In genomic region chr16:89489040-89489721, GRCh38 we compare ENCODE assay signal across 8 cellular contexts. TPM values are rescaled to one million over a fixed set of nuclear protein-coding genes. Genes with fewer than 3 reads are reported as not detected.
A peak's percentile ranks its signal among the peaks of the same experiment; 100 is the strongest.
DNase-seq lines count a peak whose midpoint lies in the region; ATAC-seq and TF ChIP-seq lines count a peak whose summit lies in the region.

No MANE protein-coding gene starts in this region.

- intact Hi-C loops in head of caudate nucleus (cut with DNase I) = no loop called here

- no peaks in the 10 kb centered on the region for H3K27me3 ChIP-seq in thoracic aorta (replicated peaks; ENCODE audit: insufficient read depth)

- TF ChIP-seq CTCF in osteocyte (IDR thresholded peaks at IDR 0.05) = peak; percentile 18
- TF ChIP-seq CTCF in thoracic aorta (IDR thresholded peaks at IDR 0.05) = peak; percentile 56

- peak overlapping the region; percentile 89 to 92 for H3K27ac ChIP-seq in thoracic aorta

- no peaks in the 10 kb centered on the region for H3K9me3 Mint-ChIP-seq in activated naive CD8-positive, alpha-beta T cell (ENCODE audit: low read depth)
- no peaks in the 10 kb centered on the region for H3K9me3 Mint-ChIP-seq in osteocyte (ENCODE audit: unreplicated experiment)

- H3K27me3 Mint-ChIP-seq in activated naive CD8-positive, alpha-beta T cell = no peaks in the 10 kb centered on the region
- H3K27me3 Mint-ChIP-seq in osteocyte (ENCODE audit: unreplicated experiment) = no peaks in the 10 kb centered on the region

- in situ Hi-C loops in KBM-7 (cut with MboI; ENCODE audit: low pct_unique_long_range_greater_than_20kb, low sequenced_read_pairs) = no loop called here

- peak; percentile 16 for ATAC-seq in SK-N-SH treated with all-trans-retinoic acid at 6 μM for 48 hours
- ATAC-seq in thoracic aorta (ENCODE audit: insufficient number of reproducible peaks, low FRiP score, low read depth) = peak; percentile 29

- peaks cover 5% of the 10 kb centered on the region for H3K36me3 Mint-ChIP-seq in activated naive CD8-positive, alpha-beta T cell
- peaks cover 2% of the 10 kb centered on the region for H3K36me3 Mint-ChIP-seq in osteocyte (ENCODE audit: unreplicated experiment)

- H3K4me1 ChIP-seq in thoracic aorta (ENCODE audit: control insufficient read depth in 1 of 2, low read depth in 2 of 2) = peaks cover 40 to 58% of the 10 kb centered on the region in 2 donors

- peaks cover 66% of the 10 kb centered on the region for H3K4me1 Mint-ChIP-seq in activated naive CD8-positive, alpha-beta T cell (ENCODE audit: low read depth)
- H3K4me1 Mint-ChIP-seq in osteocyte (ENCODE audit: unreplicated experiment) = peaks cover 57% of the 10 kb centered on the region

- H3K9me3 ChIP-seq in thoracic aorta = no peaks in the 10 kb centered on the region

- DNase-seq in NCI-H1092 treated with DMSO at 0.1 percent for 48 hours (lab: John Stamatoyannopoulos, UW) = peak; percentile 58
- no peak for DNase-seq in NCI-H1092 (lab: John Stamatoyannopoulos, UW)
- peak; percentile 96 for DNase-seq in KBM-7
- DNase-seq in head of caudate nucleus = peak; percentile 51 to 91 (median 74)
- peak; percentile 90 for DNase-seq in osteocyte (ENCODE audit: extremely low spot score, unreplicated experiment)
- peak; percentile 76 for DNase-seq in thoracic aorta (ENCODE audit: low spot score)

- no peaks in the 10 kb centered on the region for H3K36me3 ChIP-seq in thoracic aorta

- H3K27ac Mint-ChIP-seq in activated naive CD8-positive, alpha-beta T cell = peak overlapping the region; percentile 98
- H3K27ac Mint-ChIP-seq in osteocyte (ENCODE audit: unreplicated experiment) = peak overlapping the region; percentile 93

- H3K4me3 Mint-ChIP-seq in activated naive CD8-positive, alpha-beta T cell = peak overlapping the region; percentile 97
- peak overlapping the region; percentile 84 for H3K4me3 Mint-ChIP-seq in osteocyte (ENCODE audit: unreplicated experiment)

- peak overlapping the region; percentile 93 for H3K4me3 ChIP-seq in thoracic aorta

TF ChIP-seq in SK-N-SH treated with all-trans-retinoic acid at 6 μM for 48 hours, 23 proteins besides CTCF, POLR2A, EP300 and RAD21:
- TF ChIP-seq TOX (CRISPR knock-in tag; IDR thresholded peaks at IDR 0.05; ENCODE audit: borderline replicate concordance) (no peak), ESRRG (CRISPR knock-in tag; IDR thresholded peaks at IDR 0.05) (no peak), ZC3H10 (CRISPR knock-in tag; IDR thresholded peaks at IDR 0.05) (no peak), OSR1 (CRISPR knock-in tag; IDR thresholded peaks at IDR 0.05) (no peak), ZFP3 (CRISPR knock-in tag; IDR thresholded peaks at IDR 0.05) (no peak), PPARA (CRISPR knock-in tag; IDR thresholded peaks at IDR 0.05; ENCODE audit: borderline replicate concordance) (no peak), ARNTL (CRISPR knock-in tag; IDR thresholded peaks at IDR 0.05; ENCODE audit: borderline replicate concordance, low read depth) (no peak)
- TF ChIP-seq, protein P1, sequence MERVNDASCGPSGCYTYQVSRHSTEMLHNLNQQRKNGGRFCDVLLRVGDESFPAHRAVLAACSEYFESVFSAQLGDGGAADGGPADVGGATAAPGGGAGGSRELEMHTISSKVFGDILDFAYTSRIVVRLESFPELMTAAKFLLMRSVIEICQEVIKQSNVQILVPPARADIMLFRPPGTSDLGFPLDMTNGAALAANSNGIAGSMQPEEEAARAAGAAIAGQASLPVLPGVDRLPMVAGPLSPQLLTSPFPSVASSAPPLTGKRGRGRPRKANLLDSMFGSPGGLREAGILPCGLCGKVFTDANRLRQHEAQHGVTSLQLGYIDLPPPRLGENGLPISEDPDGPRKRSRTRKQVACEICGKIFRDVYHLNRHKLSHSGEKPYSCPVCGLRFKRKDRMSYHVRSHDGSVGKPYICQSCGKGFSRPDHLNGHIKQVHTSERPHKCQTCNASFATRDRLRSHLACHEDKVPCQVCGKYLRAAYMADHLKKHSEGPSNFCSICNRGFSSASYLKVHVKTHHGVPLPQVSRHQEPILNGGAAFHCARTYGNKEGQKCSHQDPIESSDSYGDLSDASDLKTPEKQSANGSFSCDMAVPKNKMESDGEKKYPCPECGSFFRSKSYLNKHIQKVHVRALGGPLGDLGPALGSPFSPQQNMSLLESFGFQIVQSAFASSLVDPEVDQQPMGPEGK (CRISPR knock-in tag; IDR thresholded peaks at IDR 0.05; ENCODE audit: borderline replicate concordance) = no peak

RNA-seq across cellular contexts. Expression of gene ANKRD11, which starts 1.2 kb away (rescaled TPM):
- 188 and 209 TPM in 2 replicates for total RNA-seq in osteocyte
- total RNA-seq in thoracic aorta = 100 to 1,000 TPM; 125 to 129 TPM

RNA-seq across cellular contexts. Expression of gene SPG7, which starts 19.0 kb away (rescaled TPM):
- total RNA-seq in osteocyte (113 and 125 TPM in 2 replicates), thoracic aorta (100 to 1,000 TPM; 214 to 333 TPM)
